In genomic region chr9:132014218-132014800, GRCh38 we compare ENCODE assay signal across 21 cellular contexts.
DNase-seq lines count a peak whose midpoint lies in the region; ATAC-seq and TF ChIP-seq lines count a peak whose summit lies in the region.
"Had no signal": no experiment of that assay in that cellular context is flagged by ENCODE, and none has a peak within 500 bp of the region (broad histone marks: within the 10 kb centered on the region; RNA-seq: fewer than 3 reads in every experiment).

No MANE protein-coding gene starts in this region.

- TF ChIP-seq CTCF in neural crest cell (conservative IDR thresholded peaks at IDR 0.05) = no peak

- peaks cover 11% of the 10 kb centered on the region; the same call in 1 of the 2 replicates for H3K36me3 ChIP-seq in BLaER1
- H3K36me3 ChIP-seq: cardiac muscle cell had no signal

- DNase-seq in NCI-H446 treated with DMSO at 0.1 percent for 48 hours (lab: John Stamatoyannopoulos, UW) = peak; percentile 61
- DNase-seq in epidermal melanocyte (ENCODE audit: insufficient read length, low spot score) = peak; percentile 49
- no peak for DNase-seq in neural crest cell (ENCODE audit: low read depth, low spot score)
- DNase-seq in effector memory CD8-positive, alpha-beta T cell = no peak
- DNase-seq in activated CD4-positive, alpha-beta T cell treated with anti-CD3 and anti-CD28 coated beads, Interleukin-2, amount 50 U/mL, for 4 hours = no peak
- DNase-seq: activated CD8-positive, alpha-beta memory T cell treated with anti-CD3 and anti-CD28 coated beads for 24 hours; activated naive CD4-positive, alpha-beta T cell treated with Interleukin-2 at 50 U/mL for 16 hours; activated T-cell treated with anti-CD3 and anti-CD28 coated beads, Interleukin-2, amount 50 U/mL, for 4 hours; amniotic stem cell; erythroblast; gastrocnemius medialis; islet precursor cell; MM.1S; NCI-H1436; NCI-H774; retina; SW 1271 had no signal

- peaks cover 15% of the 10 kb centered on the region for H3K4me1 Mint-ChIP-seq in neural crest cell
- H3K4me1 Mint-ChIP-seq in effector memory CD8-positive, alpha-beta T cell (ENCODE audit: low read depth in 2 of 2) = peaks cover 4 to 21% of the 10 kb centered on the region in 2 donors

- H3K9me3 Mint-ChIP-seq in neural crest cell = no peaks in the 10 kb centered on the region
- no peaks in the 10 kb centered on the region for H3K9me3 Mint-ChIP-seq in effector memory CD8-positive, alpha-beta T cell
- H3K9me3 Mint-ChIP-seq: activated T-cell treated with anti-CD3 and anti-CD28 coated beads, Interleukin-2, amount 50 U/mL, for 4 hours had no signal

- H3K4me2 ChIP-seq in BLaER1 = peak overlapping the region; percentile 1; the same call in 1 of the 2 replicates

- ATAC-seq in effector memory CD8-positive, alpha-beta T cell (replicated peaks) = no peak
- no peak for ATAC-seq in HG03139 (IDR thresholded peaks at IDR 0.05; ENCODE audit: unreplicated experiment)
- ATAC-seq: activated T-cell treated with anti-CD3 and anti-CD28 coated beads, Interleukin-2, amount 50 U/mL, for 4 hours; gastrocnemius medialis had no signal

- H3K27ac Mint-ChIP-seq in neural crest cell (ENCODE audit: unreplicated experiment) = peak overlapping the region; percentile 47
- no peak overlapping the region for H3K27ac Mint-ChIP-seq in effector memory CD8-positive, alpha-beta T cell

- H3K27ac ChIP-seq in BLaER1 = no peak overlapping the region
- H3K27ac ChIP-seq: cardiac muscle cell, gastrocnemius medialis had no signal

- no peaks in the 10 kb centered on the region for H3K27me3 Mint-ChIP-seq in neural crest cell (ENCODE audit: low read depth)
- H3K27me3 Mint-ChIP-seq in effector memory CD8-positive, alpha-beta T cell = no peaks in the 10 kb centered on the region

- H3K27me3 ChIP-seq in BLaER1 = no peaks in the 10 kb centered on the region
- H3K27me3 ChIP-seq: cardiac muscle cell, gastrocnemius medialis had no signal

- H3K9me3 ChIP-seq in BLaER1 = no peaks in the 10 kb centered on the region
- H3K9me3 ChIP-seq: gastrocnemius medialis had no signal

- H3K9ac ChIP-seq in BLaER1 = no peak overlapping the region

- H3K36me3 Mint-ChIP-seq in neural crest cell (ENCODE audit: low read depth) = peaks cover 8% of the 10 kb centered on the region
- H3K36me3 Mint-ChIP-seq in effector memory CD8-positive, alpha-beta T cell (ENCODE audit: insufficient read depth) = peaks cover 11% of the 10 kb centered on the region

- H3K4me3 ChIP-seq in BLaER1 = no peak overlapping the region
- H3K4me3 ChIP-seq: cardiac muscle cell, gastrocnemius medialis, lung had no signal

- no peak overlapping the region for H3K4me3 Mint-ChIP-seq in neural crest cell
- H3K4me3 Mint-ChIP-seq in effector memory CD8-positive, alpha-beta T cell = no peak overlapping the region
- H3K4me3 Mint-ChIP-seq: activated T-cell treated with anti-CD3 and anti-CD28 coated beads, Interleukin-2, amount 50 U/mL, for 4 hours had no signal

- H4K20me1 ChIP-seq in BLaER1 = peaks cover 34% of the 10 kb centered on the region

- H3K4me1 ChIP-seq in BLaER1 = peaks cover 27% of the 10 kb centered on the region

Comparison
In these comparisons a context has a peak if more than half of its experiments do, and no peak if none do; other contexts are left out.
1. DNase-seq: peak in NCI-H446 treated with DMSO at 0.1 percent for 48 hours (single experiment) and epidermal melanocyte (single experiment); none in neural crest cell (single experiment), effector memory CD8-positive, alpha-beta T cell (0 of 3) and activated CD4-positive, alpha-beta T cell treated with anti-CD3 and anti-CD28 coated beads, Interleukin-2, amount 50 U/mL, for 4 hours (0 of 2).